Comparison of ENCODE assay signal across 1 cellular context in the genomic region with DNA sequence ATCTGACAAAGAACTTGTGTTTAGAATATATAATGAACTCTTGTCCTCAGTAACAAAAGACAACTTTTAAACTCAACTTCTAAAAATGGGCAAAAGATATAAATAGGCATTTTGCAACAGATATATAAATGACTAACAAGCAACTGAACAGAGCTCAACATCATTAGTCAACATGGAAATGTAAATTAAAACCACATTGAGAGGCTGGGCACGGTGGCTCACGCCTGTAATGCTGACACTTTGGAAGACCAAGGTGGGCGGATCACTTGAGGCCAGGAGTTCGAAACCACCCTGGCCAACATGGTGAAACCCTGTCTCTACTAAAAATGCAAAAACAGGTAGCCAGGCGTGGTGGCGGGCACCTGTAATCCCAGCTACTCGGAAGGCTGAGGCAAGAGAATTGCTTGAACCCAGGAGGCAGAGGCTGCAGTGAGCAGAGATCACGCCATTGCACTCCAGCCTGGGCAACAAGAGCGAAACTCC.
TF ChIP-seq lines count a peak whose summit lies in the region.

No MANE protein-coding gene starts in this region.

TF ChIP-seq in GM12878, 131 proteins besides CTCF, POLR2A, EP300 and RAD21 (continued from another document):
- TF ChIP-seq MEF2A (IDR thresholded peaks at IDR 0.05; ENCODE audit: insufficient read depth, low read depth, low read length) (peak; percentile 98), CHD4 (IDR thresholded peaks at IDR 0.05) (peak; percentile 92; the same call in 1 of the 2 replicates), ATF7 (IDR thresholded peaks at IDR 0.05; ENCODE audit: low read depth) (peak; percentile 68), NR2F1 (conservative IDR thresholded peaks at IDR 0.05) (peak; percentile 13; the same call in 1 of the 2 replicates), FOXM1 (IDR thresholded peaks at IDR 0.05; ENCODE audit: low read depth, low read length) (peak; percentile 88), ZBED1 (IDR thresholded peaks at IDR 0.05; ENCODE audit: borderline replicate concordance) (peak; percentile 91; the same call in 1 of the 2 replicates), CEBPB (IDR thresholded peaks at IDR 0.05; ENCODE audit: borderline replicate concordance in 1 of 2, low read depth in 2 of 2, low read length in 2 of 2) (0 out of 4 replicates have a peak, but pooled peaks of 1 of the 2 experiments have one; percentile 47), PAX5 (IDR thresholded peaks at IDR 0.05; ENCODE audit: borderline replicate concordance, low read depth, low read length) (peak; percentile 48; the same call in 1 of the 2 replicates), SMARCA5 (IDR thresholded peaks at IDR 0.05) (peak; percentile 75; the same call in 1 of the 2 replicates), ZNF24 (IDR thresholded peaks at IDR 0.05) (peak; percentile 77), TBL1XR1 (IDR thresholded peaks at IDR 0.05; ENCODE audit: low read depth, low read length) (peak; percentile 63; the same call in 1 of the 2 replicates), CREB1 (IDR thresholded peaks at IDR 0.05; ENCODE audit: low read depth) (peak; percentile 32; the same call in 1 of the 2 replicates), MTA2 (IDR thresholded peaks at IDR 0.05; ENCODE audit: low read depth) (peak; percentile 78), ZNF217 (IDR thresholded peaks at IDR 0.05) (peak; percentile 98), NBN (IDR thresholded peaks at IDR 0.05) (peak; percentile 73), MTA3 (IDR thresholded peaks at IDR 0.05; ENCODE audit: borderline replicate concordance, low read length) (peak; percentile 85; the same call in 1 of the 2 replicates), IKZF1 (conservative IDR thresholded peaks at IDR 0.05) (peak; percentile 76), IKZF2 (IDR thresholded peaks at IDR 0.05) (peak; percentile 52 to 79; a peak in 3 of 4 replicates), NFIC (IDR thresholded peaks at IDR 0.05; ENCODE audit: low read depth, low read length) (peak; percentile 88), DPF2 (IDR thresholded peaks at IDR 0.05) (peak; percentile 76), TCF3 (IDR thresholded peaks at IDR 0.05; ENCODE audit: borderline replicate concordance, insufficient read depth, low read depth, low read length) (0 out of 2 replicates have a peak, but pooled peaks have one; percentile 13), EGR1 (IDR thresholded peaks at IDR 0.05; ENCODE audit: borderline replicate concordance in 1 of 2, low read depth in 2 of 2, low read length in 2 of 2) (peak in 1 of 2 experiments; percentile 74; a peak in 1 of 3 replicates), BHLHE40 (IDR thresholded peaks at IDR 0.05; ENCODE audit: borderline replicate concordance in 1 of 2, low read depth in 2 of 2, low read length in 1 of 2) (peak; percentile 75 to 84), CREM (IDR thresholded peaks at IDR 0.05; ENCODE audit: low read depth) (peak; percentile 80), JUNB (IDR thresholded peaks at IDR 0.05) (peak; percentile 81), HDGF (IDR thresholded peaks at IDR 0.05) (peak; percentile 83; the same call in 1 of the 2 replicates), CBFB (IDR thresholded peaks at IDR 0.05; ENCODE audit: low read depth) (peak; percentile 59), EED (IDR thresholded peaks at IDR 0.05; ENCODE audit: low read depth) (peak; percentile 82), POU2F2 (IDR thresholded peaks at IDR 0.05; ENCODE audit: borderline replicate concordance, low read depth, low read length) (peak; percentile 72; the same call in 2 of the 3 replicates), CBX5 (IDR thresholded peaks at IDR 0.05; ENCODE audit: low read depth) (peak; percentile 46; the same call in 1 of the 2 replicates), IRF4 (IDR thresholded peaks at IDR 0.05; ENCODE audit: low read depth, low read length) (0 out of 2 replicates have a peak, but pooled peaks have one; percentile 15), MEF2B (IDR thresholded peaks at IDR 0.05; ENCODE audit: partially characterized antibody, poor library complexity, severe bottlenecking) (peak; percentile 83)
- TF ChIP-seq, protein P1, sequence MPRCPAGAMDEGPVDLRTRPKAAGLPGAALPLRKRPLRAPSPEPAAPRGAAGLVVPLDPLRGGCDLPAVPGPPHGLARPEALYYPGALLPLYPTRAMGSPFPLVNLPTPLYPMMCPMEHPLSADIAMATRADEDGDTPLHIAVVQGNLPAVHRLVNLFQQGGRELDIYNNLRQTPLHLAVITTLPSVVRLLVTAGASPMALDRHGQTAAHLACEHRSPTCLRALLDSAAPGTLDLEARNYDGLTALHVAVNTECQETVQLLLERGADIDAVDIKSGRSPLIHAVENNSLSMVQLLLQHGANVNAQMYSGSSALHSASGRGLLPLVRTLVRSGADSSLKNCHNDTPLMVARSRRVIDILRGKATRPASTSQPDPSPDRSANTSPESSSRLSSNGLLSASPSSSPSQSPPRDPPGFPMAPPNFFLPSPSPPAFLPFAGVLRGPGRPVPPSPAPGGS (IDR thresholded peaks at IDR 0.05; ENCODE audit: borderline replicate concordance, insufficient read depth, low read depth, low read length, poor library complexity, severe bottlenecking): peak; percentile 41
- TF ChIP-seq, protein P2, sequence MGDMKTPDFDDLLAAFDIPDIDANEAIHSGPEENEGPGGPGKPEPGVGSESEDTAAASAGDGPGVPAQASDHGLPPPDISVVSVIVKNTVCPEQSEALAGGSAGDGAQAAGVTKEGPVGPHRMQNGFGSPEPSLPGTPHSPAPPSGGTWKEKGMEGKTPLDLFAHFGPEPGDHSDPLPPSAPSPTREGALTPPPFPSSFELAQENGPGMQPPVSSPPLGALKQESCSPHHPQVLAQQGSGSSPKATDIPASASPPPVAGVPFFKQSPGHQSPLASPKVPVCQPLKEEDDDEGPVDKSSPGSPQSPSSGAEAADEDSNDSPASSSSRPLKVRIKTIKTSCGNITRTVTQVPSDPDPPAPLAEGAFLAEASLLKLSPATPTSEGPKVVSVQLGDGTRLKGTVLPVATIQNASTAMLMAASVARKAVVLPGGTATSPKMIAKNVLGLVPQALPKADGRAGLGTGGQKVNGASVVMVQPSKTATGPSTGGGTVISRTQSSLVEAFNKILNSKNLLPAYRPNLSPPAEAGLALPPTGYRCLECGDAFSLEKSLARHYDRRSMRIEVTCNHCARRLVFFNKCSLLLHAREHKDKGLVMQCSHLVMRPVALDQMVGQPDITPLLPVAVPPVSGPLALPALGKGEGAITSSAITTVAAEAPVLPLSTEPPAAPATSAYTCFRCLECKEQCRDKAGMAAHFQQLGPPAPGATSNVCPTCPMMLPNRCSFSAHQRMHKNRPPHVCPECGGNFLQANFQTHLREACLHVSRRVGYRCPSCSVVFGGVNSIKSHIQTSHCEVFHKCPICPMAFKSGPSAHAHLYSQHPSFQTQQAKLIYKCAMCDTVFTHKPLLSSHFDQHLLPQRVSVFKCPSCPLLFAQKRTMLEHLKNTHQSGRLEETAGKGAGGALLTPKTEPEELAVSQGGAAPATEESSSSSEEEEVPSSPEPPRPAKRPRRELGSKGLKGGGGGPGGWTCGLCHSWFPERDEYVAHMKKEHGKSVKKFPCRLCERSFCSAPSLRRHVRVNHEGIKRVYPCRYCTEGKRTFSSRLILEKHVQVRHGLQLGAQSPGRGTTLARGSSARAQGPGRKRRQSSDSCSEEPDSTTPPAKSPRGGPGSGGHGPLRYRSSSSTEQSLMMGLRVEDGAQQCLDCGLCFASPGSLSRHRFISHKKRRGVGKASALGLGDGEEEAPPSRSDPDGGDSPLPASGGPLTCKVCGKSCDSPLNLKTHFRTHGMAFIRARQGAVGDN (IDR thresholded peaks at IDR 0.05): 0 out of 2 replicates have a peak, but pooled peaks have one; percentile 19
- TF ChIP-seq, protein P3, sequence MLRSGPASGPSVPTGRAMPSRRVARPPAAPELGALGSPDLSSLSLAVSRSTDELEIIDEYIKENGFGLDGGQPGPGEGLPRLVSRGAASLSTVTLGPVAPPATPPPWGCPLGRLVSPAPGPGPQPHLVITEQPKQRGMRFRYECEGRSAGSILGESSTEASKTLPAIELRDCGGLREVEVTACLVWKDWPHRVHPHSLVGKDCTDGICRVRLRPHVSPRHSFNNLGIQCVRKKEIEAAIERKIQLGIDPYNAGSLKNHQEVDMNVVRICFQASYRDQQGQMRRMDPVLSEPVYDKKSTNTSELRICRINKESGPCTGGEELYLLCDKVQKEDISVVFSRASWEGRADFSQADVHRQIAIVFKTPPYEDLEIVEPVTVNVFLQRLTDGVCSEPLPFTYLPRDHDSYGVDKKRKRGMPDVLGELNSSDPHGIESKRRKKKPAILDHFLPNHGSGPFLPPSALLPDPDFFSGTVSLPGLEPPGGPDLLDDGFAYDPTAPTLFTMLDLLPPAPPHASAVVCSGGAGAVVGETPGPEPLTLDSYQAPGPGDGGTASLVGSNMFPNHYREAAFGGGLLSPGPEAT (IDR thresholded peaks at IDR 0.05; ENCODE audit: low read depth): peak; percentile 18; the same call in 1 of the 2 replicates
- TF ChIP-seq, protein P4, sequence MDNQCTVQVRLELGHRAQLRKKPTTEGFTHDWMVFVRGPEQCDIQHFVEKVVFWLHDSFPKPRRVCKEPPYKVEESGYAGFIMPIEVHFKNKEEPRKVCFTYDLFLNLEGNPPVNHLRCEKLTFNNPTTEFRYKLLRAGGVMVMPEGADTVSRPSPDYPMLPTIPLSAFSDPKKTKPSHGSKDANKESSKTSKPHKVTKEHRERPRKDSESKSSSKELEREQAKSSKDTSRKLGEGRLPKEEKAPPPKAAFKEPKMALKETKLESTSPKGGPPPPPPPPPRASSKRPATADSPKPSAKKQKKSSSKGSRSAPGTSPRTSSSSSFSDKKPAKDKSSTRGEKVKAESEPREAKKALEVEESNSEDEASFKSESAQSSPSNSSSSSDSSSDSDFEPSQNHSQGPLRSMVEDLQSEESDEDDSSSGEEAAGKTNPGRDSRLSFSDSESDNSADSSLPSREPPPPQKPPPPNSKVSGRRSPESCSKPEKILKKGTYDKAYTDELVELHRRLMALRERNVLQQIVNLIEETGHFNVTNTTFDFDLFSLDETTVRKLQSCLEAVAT (IDR thresholded peaks at IDR 0.05): peak; percentile 56; the same call in 1 of the 2 replicates
- TF ChIP-seq, protein P5, sequence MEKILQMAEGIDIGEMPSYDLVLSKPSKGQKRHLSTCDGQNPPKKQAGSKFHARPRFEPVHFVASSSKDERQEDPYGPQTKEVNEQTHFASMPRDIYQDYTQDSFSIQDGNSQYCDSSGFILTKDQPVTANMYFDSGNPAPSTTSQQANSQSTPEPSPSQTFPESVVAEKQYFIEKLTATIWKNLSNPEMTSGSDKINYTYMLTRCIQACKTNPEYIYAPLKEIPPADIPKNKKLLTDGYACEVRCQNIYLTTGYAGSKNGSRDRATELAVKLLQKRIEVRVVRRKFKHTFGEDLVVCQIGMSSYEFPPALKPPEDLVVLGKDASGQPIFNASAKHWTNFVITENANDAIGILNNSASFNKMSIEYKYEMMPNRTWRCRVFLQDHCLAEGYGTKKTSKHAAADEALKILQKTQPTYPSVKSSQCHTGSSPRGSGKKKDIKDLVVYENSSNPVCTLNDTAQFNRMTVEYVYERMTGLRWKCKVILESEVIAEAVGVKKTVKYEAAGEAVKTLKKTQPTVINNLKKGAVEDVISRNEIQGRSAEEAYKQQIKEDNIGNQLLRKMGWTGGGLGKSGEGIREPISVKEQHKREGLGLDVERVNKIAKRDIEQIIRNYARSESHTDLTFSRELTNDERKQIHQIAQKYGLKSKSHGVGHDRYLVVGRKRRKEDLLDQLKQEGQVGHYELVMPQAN (conservative IDR thresholded peaks at IDR 0.05): 0 out of 2 replicates have a peak, but pooled peaks have one; percentile 47
- TF ChIP-seq, protein P6, sequence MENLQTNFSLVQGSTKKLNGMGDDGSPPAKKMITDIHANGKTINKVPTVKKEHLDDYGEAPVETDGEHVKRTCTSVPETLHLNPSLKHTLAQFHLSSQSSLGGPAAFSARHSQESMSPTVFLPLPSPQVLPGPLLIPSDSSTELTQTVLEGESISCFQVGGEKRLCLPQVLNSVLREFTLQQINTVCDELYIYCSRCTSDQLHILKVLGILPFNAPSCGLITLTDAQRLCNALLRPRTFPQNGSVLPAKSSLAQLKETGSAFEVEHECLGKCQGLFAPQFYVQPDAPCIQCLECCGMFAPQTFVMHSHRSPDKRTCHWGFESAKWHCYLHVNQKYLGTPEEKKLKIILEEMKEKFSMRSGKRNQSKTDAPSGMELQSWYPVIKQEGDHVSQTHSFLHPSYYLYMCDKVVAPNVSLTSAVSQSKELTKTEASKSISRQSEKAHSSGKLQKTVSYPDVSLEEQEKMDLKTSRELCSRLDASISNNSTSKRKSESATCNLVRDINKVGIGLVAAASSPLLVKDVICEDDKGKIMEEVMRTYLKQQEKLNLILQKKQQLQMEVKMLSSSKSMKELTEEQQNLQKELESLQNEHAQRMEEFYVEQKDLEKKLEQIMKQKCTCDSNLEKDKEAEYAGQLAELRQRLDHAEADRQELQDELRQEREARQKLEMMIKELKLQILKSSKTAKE (IDR thresholded peaks at IDR 0.05; ENCODE audit: low read depth, poor library complexity, severe bottlenecking): peak; percentile 86
TF ChIP-seq in GM12878: peak in this region for 46; not testable (repeated sequence) for 85.
